In genomic region chr12:121224591-121224990, GRCh38 we compare ENCODE assay signal across 13 cellular contexts. TPM values are rescaled to one million over a fixed set of nuclear protein-coding genes. Genes with fewer than 3 reads are reported as not detected.
DNase-seq lines count a peak whose midpoint lies in the region; ATAC-seq, FAIRE-seq and TF ChIP-seq lines count a peak whose summit lies in the region.
"Had no signal": no experiment of that assay in that cellular context is flagged by ENCODE, and none has a peak within 500 bp of the region (broad histone marks: within the 10 kb centered on the region; RNA-seq: fewer than 3 reads in every experiment).

No MANE protein-coding gene starts in this region.

- H3K27ac Mint-ChIP-seq in WTC11: peak overlapping the region; percentile 55; the same call in 1 of the 2 replicates
- H3K27ac Mint-ChIP-seq in activated naive CD4-positive, alpha-beta T cell treated with anti-CD3 and anti-CD28 coated beads, Interleukin-2, amount 50 U/mL, for 72 hours: peak overlapping the region; percentile 47 to 65

- no peak for TF ChIP-seq POLR2A in prostate gland (IDR thresholded peaks at IDR 0.05)

- POLR2A ChIA-PET in WTC11 (lab: Charles Lee): interaction anchor here (0.6 kb wide), 1 partner anchor 46 kb away, joined by 3 read pairs; no protein-coding TSS in a partner anchor

- H3K9me3 ChIP-seq in DND-41 (ENCODE audit: insufficient read depth, low read length, severe bottlenecking) (no peaks in the 10 kb centered on the region), small intestine (ENCODE audit: control insufficient read depth, low read depth) (no peaks in the 10 kb centered on the region), prostate gland (no peaks in the 10 kb centered on the region)
- H3K9me3 ChIP-seq: psoas muscle had no signal

- DNase-seq in DND-41 (no peak), WTC11 (ENCODE audit: low spot score) (no peak), small intestine (peak; percentile 36), prostate gland (ENCODE audit: low spot score) (no peak), hippocampal formation (lab: John Stamatoyannopoulos, UW) (no peak)
- no peak for DNase-seq in activated naive CD4-positive, alpha-beta T cell treated with anti-CD3 and anti-CD28 coated beads, Interleukin-2, amount 50 U/mL, for 72 hours (ENCODE audit: low spot score in 2 of 2)
- DNase-seq: NCI-H1105 treated with DMSO at 0.1 percent for 48 hours, NCI-H526 treated with DMSO at 0.1 percent for 48 hours, psoas muscle, substantia nigra had no signal

- H3K27me3 ChIP-seq in DND-41 (ENCODE audit: insufficient read depth, low read length, poor library complexity) (no peaks in the 10 kb centered on the region), small intestine (ENCODE audit: control insufficient read depth in 2 of 2, insufficient read depth in 2 of 2, low read length in 2 of 2) (no peaks in the 10 kb centered on the region), prostate gland (replicated peaks; ENCODE audit: insufficient read depth) (no peaks in the 10 kb centered on the region)

- H3K27me3 Mint-ChIP-seq in WTC11 (ENCODE audit: low read depth): no peaks in the 10 kb centered on the region
- H3K27me3 Mint-ChIP-seq: memory B cell had no signal

- H3K9ac ChIP-seq in DND-41 (ENCODE audit: low read depth, low read length): no peak overlapping the region

- H3K4me1 Mint-ChIP-seq in WTC11: no peaks in the 10 kb centered on the region

- CTCF ChIA-PET in WTC11 (lab: Charles Lee): interaction anchor here (0.5 to 2.1 kb wide), 8 partner anchors 9 to 219 kb away, joined by 3 to 6 read pairs (median 4); no protein-coding TSS in a partner anchor

- no peak overlapping the region for H2AFZ ChIP-seq in DND-41 (ENCODE audit: low read depth, low read length)

- ATAC-seq in DND-41 (ENCODE audit: insufficient read depth, low read depth) (peak; percentile 37; the same call in 1 of the 3 replicates), WTC11 (no peak), HG03280 (IDR thresholded peaks at IDR 0.05; ENCODE audit: unreplicated experiment) (no peak), GM19328 (IDR thresholded peaks at IDR 0.05; ENCODE audit: unreplicated experiment) (no peak)
- ATAC-seq in activated naive CD4-positive, alpha-beta T cell treated with anti-CD3 and anti-CD28 coated beads, Interleukin-2, amount 50 U/mL, for 72 hours: peak; percentile 29 to 60
- ATAC-seq: psoas muscle had no signal

- no peak for FAIRE-seq in small intestine (lab: Jason Lieb, UNC)

- H3K4me1 ChIP-seq in DND-41 (ENCODE audit: insufficient read depth, low read length): no peaks in the 10 kb centered on the region
- no peaks in the 10 kb centered on the region for H3K4me1 ChIP-seq in small intestine (ENCODE audit: control insufficient read depth in 2 of 2, insufficient read depth in 1 of 2, low read depth in 1 of 2, low read length in 1 of 2)
- peaks cover 3% of the 10 kb centered on the region for H3K4me1 ChIP-seq in prostate gland (replicated peaks)
- H3K4me1 ChIP-seq: psoas muscle had no signal

- H3K4me2 ChIP-seq in DND-41 (ENCODE audit: insufficient read depth, low read length): no peak overlapping the region

- TF ChIP-seq CTCF in DND-41 (IDR thresholded peaks at IDR 0.05; ENCODE audit: borderline replicate concordance, extremely low read depth, low read length, poor library complexity, severe bottlenecking) (no peak), WTC11 (IDR thresholded peaks at IDR 0.05) (no peak), prostate gland (IDR thresholded peaks at IDR 0.05) (no peak)

- H3K36me3 Mint-ChIP-seq in WTC11: 0 out of 2 replicates have a peak, but pooled peaks cover 2% of the 10 kb centered on the region
- H3K36me3 Mint-ChIP-seq in activated naive CD4-positive, alpha-beta T cell treated with anti-CD3 and anti-CD28 coated beads, Interleukin-2, amount 50 U/mL, for 72 hours: peaks cover 5 to 6% of the 10 kb centered on the region in 2 donors

- no peak overlapping the region for H3K27ac ChIP-seq in DND-41 (ENCODE audit: low read length)
- peak overlapping the region in 1 of 2 donors; percentile 11 for H3K27ac ChIP-seq in small intestine (ENCODE audit: low read depth in 1 of 2, low read length in 1 of 2)
- H3K27ac ChIP-seq in prostate gland: no peak overlapping the region
- H3K27ac ChIP-seq: psoas muscle had no signal

- H3K4me3 ChIP-seq in DND-41 (ENCODE audit: low read depth in 1 of 2, low read length in 2 of 2) (no peak overlapping the region), small intestine (ENCODE audit: low read depth in 1 of 2, low read length in 2 of 2) (no peak overlapping the region), prostate gland (no peak overlapping the region)
- H3K4me3 ChIP-seq: psoas muscle had no signal

- no peak overlapping the region for H3K4me3 Mint-ChIP-seq in WTC11
- H3K4me3 Mint-ChIP-seq: memory B cell had no signal

- H3K79me2 ChIP-seq in DND-41 (ENCODE audit: insufficient read depth, low read length): no peaks in the 10 kb centered on the region

- WGBS in small intestine, 3 donors: 63 to 82% (median 68%) methylated on average over 8 of the region's 8 CpGs
- 84% methylated on average over 8 of the region's 8 CpGs for WGBS in prostate gland

- H3K36me3 ChIP-seq in DND-41 (ENCODE audit: insufficient read depth, low read length): peaks cover 22% of the 10 kb centered on the region
- H3K36me3 ChIP-seq in small intestine (ENCODE audit: control insufficient read depth in 2 of 2, insufficient read depth in 2 of 2, low read length in 2 of 2): peaks cover 4 to 15% of the 10 kb centered on the region in 2 donors
- H3K36me3 ChIP-seq in prostate gland: no peaks in the 10 kb centered on the region

- no peaks in the 10 kb centered on the region for H3K9me3 Mint-ChIP-seq in WTC11
- no peaks in the 10 kb centered on the region for H3K9me3 Mint-ChIP-seq in activated naive CD4-positive, alpha-beta T cell treated with anti-CD3 and anti-CD28 coated beads, Interleukin-2, amount 50 U/mL, for 72 hours
- H3K9me3 Mint-ChIP-seq: memory B cell had no signal

- intact Hi-C loops in prostate gland (cut with DNase I): no loop called here

- no peaks in the 10 kb centered on the region for H4K20me1 ChIP-seq in DND-41 (ENCODE audit: insufficient read depth, low read length)

TF ChIP-seq in WTC11, 78 proteins besides CTCF, POLR2A, EP300 and RAD21:
- TF ChIP-seq ZNF138 (CRISPR knock-in tag; conservative IDR thresholded peaks at IDR 0.05) (no peak), ERG (CRISPR knock-in tag; IDR thresholded peaks at IDR 0.05) (no peak), ELF4 (CRISPR knock-in tag; IDR thresholded peaks at IDR 0.05; ENCODE audit: low read depth) (no peak), RELA (CRISPR knock-in tag; IDR thresholded peaks at IDR 0.05; ENCODE audit: borderline replicate concordance) (no peak), NR2C2 (CRISPR knock-in tag; IDR thresholded peaks at IDR 0.05) (no peak), ZNF512 (CRISPR knock-in tag; IDR thresholded peaks at IDR 0.05; ENCODE audit: borderline replicate concordance) (no peak), CREB1 (CRISPR knock-in tag; IDR thresholded peaks at IDR 0.05) (no peak)

RNA-seq across cellular contexts. Expression of gene P2RX4, which starts 14.7 kb away (rescaled TPM):
- 13.9 to 14.6 TPM (median 14.3 TPM) in 3 replicates for total RNA-seq in WTC11 (2021)
- total RNA-seq in activated naive CD4-positive, alpha-beta T cell treated with anti-CD3 and anti-CD28 coated beads, Interleukin-2, amount 50 U/mL, for 72 hours: 10 to 100 TPM; 15.5 to 17.9 TPM
- polyA plus RNA-seq in small intestine: 10 to 100 TPM; 17.5 to 49.6 (median 37.3) TPM
- total RNA-seq in prostate gland: 100 to 1,000 TPM in 1 of 2 donors, 10 to 100 TPM in 1; 63.2 to 103 TPM

Comparison
In these comparisons a context has a peak if more than half of its experiments do, and no peak if none do; other contexts are left out.
1. ATAC-seq: peak in DND-41 (single experiment) and activated naive CD4-positive, alpha-beta T cell treated with anti-CD3 and anti-CD28 coated beads, Interleukin-2, amount 50 U/mL, for 72 hours (2 of 2); none in WTC11 (single experiment), HG03280 (single experiment) and GM19328 (single experiment).